In genomic region chr7:16660702-16661464, GRCh38 we compare ENCODE assay signal across 11 cellular contexts. TPM values are rescaled to one million over a fixed set of nuclear protein-coding genes. Genes with fewer than 3 reads are reported as not detected.
DNase-seq lines count a peak whose midpoint lies in the region; ATAC-seq and TF ChIP-seq lines count a peak whose summit lies in the region.
"Had no signal": no experiment of that assay in that cellular context is flagged by ENCODE, and none has a peak within 500 bp of the region (broad histone marks: within the 10 kb centered on the region; RNA-seq: fewer than 3 reads in every experiment).

No MANE protein-coding gene starts in this region.

- no peaks in the 10 kb centered on the region for H3K27me3 ChIP-seq in breast epithelium
- H3K27me3 ChIP-seq in heart right ventricle: no peaks in the 10 kb centered on the region
- no peaks in the 10 kb centered on the region for H3K27me3 ChIP-seq in colonic mucosa

- CTCF ChIA-PET in MCF 10A (lab: Yijun Ruan, JAX) (interaction anchor here (0.6 kb wide), 1 partner anchor 24 kb away, joined by 5 read pairs; no protein-coding TSS in a partner anchor), RWPE1 (lab: Yijun Ruan, JAX) (no interaction called here)

- H3K4me3 ChIP-seq in breast epithelium: no peak overlapping the region
- H3K4me3 ChIP-seq in heart right ventricle: peak overlapping the region in 7 of 10 donors; percentile 1 to 38 (median 5)
- H3K4me3 ChIP-seq in colonic mucosa: no peak overlapping the region

- H3K36me3 Mint-ChIP-seq in MCF 10A (ENCODE audit: insufficient read depth, unreplicated experiment): peaks cover 19% of the 10 kb centered on the region

- peak; percentile 70 for DNase-seq in MCF 10A (ENCODE audit: unreplicated experiment)
- DNase-seq in breast epithelium (ENCODE audit: low spot score in 2 of 2): no peak
- DNase-seq in RWPE1 (ENCODE audit: low spot score): peak; percentile 69
- no peak for DNase-seq in heart right ventricle
- DNase-seq in HuH-7 (ENCODE audit: low spot score): no peak
- DNase-seq in NCI-H2227 (lab: John Stamatoyannopoulos, UW; ENCODE audit: unreplicated experiment): no peak
- DNase-seq in colonic mucosa: no peak
- DNase-seq: effector memory CD4-positive, alpha-beta T cell; WERI-Rb-1 had no signal

- TF ChIP-seq POLR2A in breast epithelium (IDR thresholded peaks at IDR 0.05): no peak

- ATAC-seq in heart right ventricle: peak; percentile 50 to 87 (median 81)
- no peak for ATAC-seq in GM19397 (IDR thresholded peaks at IDR 0.05; ENCODE audit: unreplicated experiment)

- peak overlapping the region in 1 of 2 donors; percentile 19 for H3K9ac ChIP-seq in colonic mucosa (ENCODE audit: low read depth in 2 of 2, low read length in 2 of 2)

- POLR2A ChIA-PET in MCF 10A (lab: Yijun Ruan, JAX): interaction anchor here (7.3 kb wide), 1 partner anchor 14 kb away, joined by 76 read pairs; the partner anchor contains the start of genes ANKMY2 and BZW2
- POLR2A ChIA-PET in RWPE1 (lab: Yijun Ruan, JAX; ENCODE audit: low non-redundant PET): no interaction called here

- intact Hi-C loops in MCF 10A (cut with micrococcal nuclease): no loop called here
- intact Hi-C loops in breast epithelium (cut with DNase I; ENCODE audit: low total_unique reads): no loop called here
- intact Hi-C loops in heart right ventricle (cut with DNase I): no loop called here
- intact Hi-C loops in colonic mucosa (cut with DNase I): no loop called here

- no peak overlapping the region for H3K4me3 Mint-ChIP-seq in MCF 10A (ENCODE audit: unreplicated experiment)

- H3K36me3 ChIP-seq in breast epithelium (no peaks in the 10 kb centered on the region), heart right ventricle (peaks cover 0 to 8% (median 0%) of the 10 kb centered on the region in 9 donors), colonic mucosa (no peaks in the 10 kb centered on the region)

- BruUV-seq in MCF 10A (replicated peaks; lab: Mats Ljungman, UMichigan): no TSS peak

- TF ChIP-seq CTCF in MCF 10A (IDR thresholded peaks at IDR 0.05; ENCODE audit: unreplicated experiment) (no peak), breast epithelium (IDR thresholded peaks at IDR 0.05) (no peak), RWPE1 (conservative IDR thresholded peaks at IDR 0.05; ENCODE audit: low read depth) (no peak), heart right ventricle (IDR thresholded peaks at IDR 0.05) (no peak), colonic mucosa (IDR thresholded peaks at IDR 0.05) (no peak)

- no peaks in the 10 kb centered on the region for H3K9me3 Mint-ChIP-seq in MCF 10A (ENCODE audit: unreplicated experiment)
- H3K9me3 Mint-ChIP-seq: IgD-negative memory B cell had no signal

- no peaks in the 10 kb centered on the region for H3K4me1 ChIP-seq in breast epithelium
- H3K4me1 ChIP-seq in heart right ventricle: peaks cover 3 to 58% (median 37%) of the 10 kb centered on the region in 9 donors
- H3K4me1 ChIP-seq in colonic mucosa: no peaks in the 10 kb centered on the region

- no peaks in the 10 kb centered on the region for H3K27me3 Mint-ChIP-seq in MCF 10A (ENCODE audit: insufficient read depth, unreplicated experiment)
- H3K27me3 Mint-ChIP-seq: IgD-negative memory B cell had no signal

- 49 to 66% methylated on average over 5 of the region's 5 CpGs for WGBS in heart right ventricle, 2 donors

- peaks cover 19% of the 10 kb centered on the region for H3K4me1 Mint-ChIP-seq in MCF 10A (ENCODE audit: insufficient read depth, unreplicated experiment)

- H3K27ac ChIP-seq in breast epithelium (no peak overlapping the region), RWPE1 (no peak overlapping the region), heart right ventricle (peak overlapping the region; percentile 41 to 92 (median 83)), colonic mucosa (no peak overlapping the region)
- H3K27ac ChIP-seq: WERI-Rb-1 had no signal

- H3K9me3 ChIP-seq in breast epithelium (no peaks in the 10 kb centered on the region), heart right ventricle (no peaks in the 10 kb centered on the region), colonic mucosa (no peaks in the 10 kb centered on the region)

- H3K27ac Mint-ChIP-seq in MCF 10A (ENCODE audit: low read depth, unreplicated experiment): peak overlapping the region; percentile 24
- H3K27ac Mint-ChIP-seq: IgD-negative memory B cell had no signal

RNA-seq across cellular contexts. Expression of gene BZW2, which starts 14.9 kb away (rescaled TPM):
- total RNA-seq in MCF 10A (2022) (41.0 and 85.4 TPM in 2 replicates), breast epithelium (10 to 100 TPM; 55.7 to 68.8 (median 68.2) TPM), heart right ventricle (100 to 1,000 TPM; 231 to 470 (median 351) TPM), colonic mucosa (10 to 100 TPM; 56.1 to 73.8 TPM)
- 100 to 1,000 TPM; 147 to 177 TPM for polyA plus RNA-seq in heart right ventricle

RNA-seq across cellular contexts. Expression of gene ANKMY2, which starts 15.3 kb away (rescaled TPM):
- total RNA-seq in MCF 10A (2022): 14.3 and 15.3 TPM in 2 replicates
- 10 to 100 TPM; 14.9 to 24.4 (median 18.4) TPM for total RNA-seq in breast epithelium
- 10 to 100 TPM; 21.1 to 46.7 (median 35.8) TPM for total RNA-seq in heart right ventricle
- polyA plus RNA-seq in heart right ventricle: 10 to 100 TPM; 10.7 to 13.3 TPM
- total RNA-seq in colonic mucosa: 10 to 100 TPM; 17.8 to 31.4 TPM

Comparison
In these comparisons a context has a peak if more than half of its experiments do, and no peak if none do; other contexts are left out.
1. DNase-seq: peak in MCF 10A (single experiment) and RWPE1 (single experiment); none in breast epithelium (0 of 2), heart right ventricle (0 of 2), HuH-7 (single experiment), NCI-H2227 (single experiment) and colonic mucosa (single experiment).
2. H3K27ac ChIP-seq: peak in heart right ventricle (10 of 10); none in breast epithelium (0 of 2), RWPE1 (single experiment) and colonic mucosa (single experiment).
3. H3K4me3 ChIP-seq: peak in heart right ventricle (7 of 10); none in breast epithelium (0 of 3) and colonic mucosa (single experiment).